In genomic region chr7:20798081-20798693, GRCh38 we compare ENCODE assay signal across 8 cellular contexts. TPM values are rescaled to one million over a fixed set of nuclear protein-coding genes. Genes with fewer than 3 reads are reported as not detected.
DNase-seq lines count a peak whose midpoint lies in the region; ATAC-seq and TF ChIP-seq lines count a peak whose summit lies in the region.

No MANE protein-coding gene starts in this region.

- peak overlapping the region; percentile 50 for H3K4me3 ChIP-seq in Caco-2 (ENCODE audit: low read depth, low read length)
- peak overlapping the region; percentile 46 to 60 for H3K4me3 ChIP-seq in tibial artery

- peak overlapping the region; percentile 82 for H3K27ac Mint-ChIP-seq in Caco-2 (ENCODE audit: unreplicated experiment)

- no peak overlapping the region for H3K27ac ChIP-seq in tibial artery

- no TSS peak for BruUV-seq in Caco-2 (replicated peaks; lab: Mats Ljungman, UMichigan)

- H3K9me3 Mint-ChIP-seq in Caco-2 (ENCODE audit: unreplicated experiment) = no peaks in the 10 kb centered on the region

- peak overlapping the region; percentile 98 for H3K4me3 Mint-ChIP-seq in Caco-2 (ENCODE audit: unreplicated experiment)

- intact Hi-C loops in Caco-2 (cut with micrococcal nuclease; ENCODE audit: unreplicated experiment) (no loop called here), tibial artery (cut with DNase I; ENCODE audit: low total_unique reads) (no loop called here)

- peak; percentile 77 for ATAC-seq in HG03103 (IDR thresholded peaks at IDR 0.05; ENCODE audit: low read depth, unreplicated experiment)

- TF ChIP-seq CTCF in Caco-2 (IDR thresholded peaks at IDR 0.05; ENCODE audit: insufficient read depth in 1 of 2, low read depth in 1 of 2, low read length in 1 of 2, severe bottlenecking in 1 of 2, unreplicated experiment in 1 of 2) (no peak), tibial artery (IDR thresholded peaks at IDR 0.05) (no peak)

- no peaks in the 10 kb centered on the region for H3K36me3 Mint-ChIP-seq in Caco-2 (ENCODE audit: insufficient read depth, unreplicated experiment)

- H3K27me3 ChIP-seq in Caco-2 (replicated peaks; ENCODE audit: control insufficient read depth, insufficient read depth, low read length) (no peaks in the 10 kb centered on the region), tibial artery (peaks cover 5 to 69% of the 10 kb centered on the region in 2 donors)

- H3K36me3 ChIP-seq in Caco-2 (ENCODE audit: control insufficient read depth, insufficient read depth, low read length) = no peaks in the 10 kb centered on the region
- no peaks in the 10 kb centered on the region for H3K36me3 ChIP-seq in tibial artery

- H3K4me1 ChIP-seq in Caco-2 (no peaks in the 10 kb centered on the region; the same call in 1 of the 2 replicates), tibial artery (peaks cover 0 to 20% (median 15%) of the 10 kb centered on the region in 4 donors)

- DNase-seq in Caco-2 = peak; percentile 89 to 90
- peak; percentile 78 for DNase-seq in GM19238 (ENCODE audit: insufficient read length, low spot score)
- DNase-seq in NCI-H446 treated with DMSO at 0.1 percent for 48 hours (lab: John Stamatoyannopoulos, UW) = peak; percentile 36
- DNase-seq in astrocyte of the hippocampus (ENCODE audit: low read depth, low spot score) = peak; percentile 78
- peak; percentile 81 for DNase-seq in islet precursor cell
- no peak for DNase-seq in tibial artery
- DNase-seq in occipital lobe (lab: John Stamatoyannopoulos, UW) = no peak

- CTCF ChIA-PET in Caco-2 (lab: Charles Lee) = interaction anchor here (0.7 to 1.6 kb wide), 3 partner anchors 12 to 456 kb away, joined by 3 to 7 read pairs (median 4); partner anchors contain the start of gene SP8

- H3K9me3 ChIP-seq in Caco-2 (no peaks in the 10 kb centered on the region), tibial artery (no peaks in the 10 kb centered on the region)

- no peaks in the 10 kb centered on the region for H3K4me1 Mint-ChIP-seq in Caco-2 (ENCODE audit: low read depth, unreplicated experiment)

- H3K27me3 Mint-ChIP-seq in Caco-2 (ENCODE audit: insufficient read depth, unreplicated experiment) = no peaks in the 10 kb centered on the region

- POLR2A ChIA-PET in Caco-2 (lab: Charles Lee) = interaction anchor here (0.5 to 1.6 kb wide), 2 partner anchors 12 to 156 kb away, joined by 6 to 17 read pairs; partner anchors contain the start of gene SP8

RNA-seq across cellular contexts. Expression of gene SP8, which starts 11.5 kb away (rescaled TPM):
- total RNA-seq in Caco-2 (2022) (13.2 and 13.3 TPM in 2 replicates), occipital lobe (3.3 TPM)

Comparison
In these comparisons a context has a peak if more than half of its experiments do, and no peak if none do; other contexts are left out.
1. DNase-seq: peak in Caco-2 (2 of 2), GM19238 (single experiment), NCI-H446 treated with DMSO at 0.1 percent for 48 hours (single experiment), astrocyte of the hippocampus (single experiment) and islet precursor cell (single experiment); none in tibial artery (0 of 2) and occipital lobe (single experiment).